Comparison of ENCODE assay signal across 13 cellular contexts in the genomic region with DNA sequence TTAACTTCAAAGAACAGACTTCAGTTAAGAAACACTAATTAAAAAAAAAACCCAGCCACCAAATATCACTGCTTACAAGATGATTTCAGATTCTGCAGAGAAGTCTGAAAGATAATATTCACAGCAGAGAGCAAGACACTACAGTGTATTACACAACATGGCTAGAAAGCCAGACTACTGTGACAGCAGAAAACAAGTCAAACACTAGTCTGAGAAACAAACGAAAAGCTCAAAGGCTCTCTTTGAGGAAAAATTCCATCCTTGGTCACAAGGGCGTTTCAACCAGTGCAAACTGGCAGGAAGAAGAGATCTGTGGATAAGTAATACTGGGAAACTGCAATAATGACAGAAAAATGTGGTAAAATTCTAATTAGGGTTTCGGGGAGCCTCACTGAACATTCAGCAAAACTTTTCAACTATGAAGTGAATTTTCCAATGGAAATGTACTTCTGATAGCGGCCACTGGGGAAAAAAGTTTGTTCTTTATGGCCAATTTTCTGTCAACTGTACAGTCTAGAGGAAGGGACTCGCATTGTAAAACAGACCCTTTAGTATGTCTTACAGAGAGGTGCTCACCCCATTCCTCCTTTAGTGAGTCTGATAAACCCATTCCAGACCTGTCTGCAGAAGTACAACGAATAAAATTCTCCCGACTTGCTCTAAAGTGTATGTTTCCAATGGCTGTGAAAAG. TPM values are rescaled to one million over a fixed set of nuclear protein-coding genes. Genes with fewer than 3 reads are reported as not detected.
DNase-seq lines count a peak whose midpoint lies in the region; ATAC-seq and TF ChIP-seq lines count a peak whose summit lies in the region.
"Had no signal": no experiment of that assay in that cellular context is flagged by ENCODE, and none has a peak within 500 bp of the region (broad histone marks: within the 10 kb centered on the region; RNA-seq: fewer than 3 reads in every experiment).

No MANE protein-coding gene starts in this region.

- TF ChIP-seq EP300 in upper lobe of left lung (IDR thresholded peaks at IDR 0.05), result no peak
- no peak for TF ChIP-seq EP300 in stomach (IDR thresholded peaks at IDR 0.05)

- DNase-seq in AG09309 (ENCODE audit: low read depth) (no peak), NCI-H69 (lab: John Stamatoyannopoulos, UW) (peak; percentile 53), epithelial cell of esophagus (ENCODE audit: low read depth) (no peak), upper lobe of left lung (no peak), stomach (no peak)
- DNase-seq in activated effector memory CD4-positive, alpha-beta T cell treated with Interleukin-2 at 50 U/mL for 16 hours, result no peak
- DNase-seq: activated T-cell treated with anti-CD3 and anti-CD28 coated beads for 4 hours, islet precursor cell, NCI-H2171 treated with DMSO at 0.1 percent for 48 hours had no signal

- no peaks in the 10 kb centered on the region for H3K9me3 Mint-ChIP-seq in nephron

- H3K27me3 ChIP-seq in upper lobe of left lung (no peaks in the 10 kb centered on the region), stomach (no peaks in the 10 kb centered on the region)
- H3K27me3 ChIP-seq: BLaER1, neutrophil had no signal

- H3K4me3 ChIP-seq in AG09309 (ENCODE audit: control insufficient read depth, low read depth, low read length) (no peak overlapping the region), epithelial cell of esophagus (ENCODE audit: low read length) (no peak overlapping the region), upper lobe of left lung (no peak overlapping the region), stomach (no peak overlapping the region)
- H3K4me3 ChIP-seq: BLaER1 had no signal

- H3K4me1 ChIP-seq in upper lobe of left lung (peaks cover 0 to 17% (median 14%) of the 10 kb centered on the region in 4 donors), stomach (no peaks in the 10 kb centered on the region)
- H3K4me1 ChIP-seq: BLaER1 had no signal

- intact Hi-C loops in stomach (cut with DNase I; ENCODE audit: low total_unique reads), result no loop called here

- no peaks in the 10 kb centered on the region for H3K27me3 Mint-ChIP-seq in nephron (ENCODE audit: low read depth)

- H3K4me3 Mint-ChIP-seq in nephron, result no peak overlapping the region

- H3K27ac Mint-ChIP-seq in nephron, result peak overlapping the region; percentile 36 to 81 (median 55)

- H3K36me3 ChIP-seq in upper lobe of left lung, result peaks cover 0 to 29% (median 2%) of the 10 kb centered on the region in 4 donors
- peaks cover 5 to 67% (median 65%) of the 10 kb centered on the region in 4 donors for H3K36me3 ChIP-seq in stomach

- H3K9me3 ChIP-seq in upper lobe of left lung, result no peaks in the 10 kb centered on the region
- no peaks in the 10 kb centered on the region for H3K9me3 ChIP-seq in stomach
- H3K9me3 ChIP-seq: BLaER1, neutrophil had no signal

- no peak for ATAC-seq in upper lobe of left lung (ENCODE audit: low FRiP score in 2 of 2)
- ATAC-seq in HG03175 (IDR thresholded peaks at IDR 0.05; ENCODE audit: unreplicated experiment), result no peak

- TF ChIP-seq POLR2A in upper lobe of left lung (IDR thresholded peaks at IDR 0.05) (no peak), stomach (IDR thresholded peaks at IDR 0.05) (no peak)

- 77 to 82% methylated on average over 7 of the region's 7 CpGs for WGBS in upper lobe of left lung, 2 donors
- WGBS in stomach, 5 donors, result 85 to 88% (median 86%) methylated on average over 7 of the region's 7 CpGs

- H3K27ac ChIP-seq in upper lobe of left lung, result peak overlapping the region in 1 of 4 donors; percentile 23
- no peak overlapping the region for H3K27ac ChIP-seq in stomach
- H3K27ac ChIP-seq: BLaER1, neutrophil had no signal

- TF ChIP-seq CTCF in AG09309 (IDR thresholded peaks at IDR 0.05; ENCODE audit: control insufficient read depth, insufficient read depth, low read depth, low read length, missing control alignments) (peak; percentile 16), epithelial cell of esophagus (IDR thresholded peaks at IDR 0.05; ENCODE audit: insufficient read depth, low read depth, low read length, missing control alignments) (peak; percentile 13), nephron (IDR thresholded peaks at IDR 0.05; ENCODE audit: unreplicated experiment in 3 of 3) (peak; percentile 16 to 38 (median 21)), upper lobe of left lung (IDR thresholded peaks at IDR 0.05) (peak in 2 of 6 experiments; percentile 30 to 32), stomach (IDR thresholded peaks at IDR 0.05) (peak in 1 of 7 experiments; percentile 8)

- peaks cover 20% of the 10 kb centered on the region for H3K4me1 Mint-ChIP-seq in nephron

- peaks cover 40% of the 10 kb centered on the region for H3K36me3 Mint-ChIP-seq in nephron (ENCODE audit: low read depth)

RNA-seq across cellular contexts. Expression of a gene that starts 50.4 kb away (rescaled TPM):
- total RNA-seq in upper lobe of left lung (10 to 100 TPM; 24.1 to 43.1 (median 32.9) TPM), stomach (100 to 1,000 TPM in 2 of 5 donors, 10 to 100 TPM in 3; 16.5 to 313 (median 28.5) TPM)
- 10 to 100 TPM; 31.1 to 60.6 (median 46.3) TPM for polyA plus RNA-seq in stomach
